In genomic region chr4:76948441-76949292, GRCh38 we compare ENCODE assay signal across 8 cellular contexts. TPM values are rescaled to one million over a fixed set of nuclear protein-coding genes. Genes with fewer than 3 reads are reported as not detected.
DNase-seq lines count a peak whose midpoint lies in the region; ATAC-seq and TF ChIP-seq lines count a peak whose summit lies in the region.

No MANE protein-coding gene starts in this region.

- H3K9me3 ChIP-seq in neutrophil (no peaks in the 10 kb centered on the region), thymus (ENCODE audit: control insufficient read depth) (no peaks in the 10 kb centered on the region)

- H3K27ac ChIP-seq in neutrophil, result no peak overlapping the region
- H3K27ac ChIP-seq in thymus (ENCODE audit: low read depth), result peak overlapping the region; percentile 38

- DNase-seq in D341Med (ENCODE audit: low spot score), result peak; percentile 90
- peak; percentile 79 for DNase-seq in HT-29 (ENCODE audit: low spot score)
- peak; percentile 49 for DNase-seq in SHP77 treated with DMSO at 0.1 percent for 48 hours (lab: John Stamatoyannopoulos, UW)
- peak; percentile 56 for DNase-seq in activated gamma-delta T cell treated with Interleukin-2 at 50 U/mL for 16 hours
- peak; percentile 60 for DNase-seq in foreskin melanocyte

- H3K36me3 ChIP-seq in neutrophil (no peaks in the 10 kb centered on the region), thymus (ENCODE audit: control insufficient read depth, insufficient read depth) (no peaks in the 10 kb centered on the region)

- H3K27me3 ChIP-seq in neutrophil (peaks cover 68% of the 10 kb centered on the region), thymus (ENCODE audit: control insufficient read depth, insufficient read depth) (peaks cover 3% of the 10 kb centered on the region)

- H3K4me3 ChIP-seq in neutrophil (ENCODE audit: low read depth in 1 of 2, low read length in 1 of 2) (peak overlapping the region; percentile 51 to 71), thymus (ENCODE audit: low read length) (peak overlapping the region; percentile 60)

- H3K4me1 ChIP-seq in neutrophil (ENCODE audit: control insufficient read depth in 1 of 2, insufficient read depth in 1 of 2, low read depth in 1 of 2, low read length in 1 of 2) (peaks cover 30% of the 10 kb centered on the region in 2 experiments), thymus (ENCODE audit: control insufficient read depth, insufficient read depth, low read length) (peaks cover 3% of the 10 kb centered on the region)

- TF ChIP-seq CTCF in neutrophil (IDR thresholded peaks at IDR 0.05), result no peak

- peak; percentile 47 for ATAC-seq in GM21367 (IDR thresholded peaks at IDR 0.05; ENCODE audit: unreplicated experiment)

- 12% methylated on average over 63 of the region's 63 CpGs for WGBS in thymus

RNA-seq across cellular contexts. Expression of gene SEPTIN11, which starts 0.9 kb away (rescaled TPM):
- total RNA-seq in HT-29 (2014; rRNA removed; shearing (Covaris generic)), result 24.7 and 27.6 TPM in 2 replicates
- 21.6 TPM for polyA plus RNA-seq in thymus

RNA-seq across cellular contexts. Expression of gene SOWAHB, which starts 50.7 kb away (rescaled TPM):
- total RNA-seq in HT-29 (2014; rRNA removed; shearing (Covaris generic)), result 48.2 and 50.8 TPM in 2 replicates
- 0.37 TPM for polyA plus RNA-seq in thymus
